In the genomic region with DNA sequence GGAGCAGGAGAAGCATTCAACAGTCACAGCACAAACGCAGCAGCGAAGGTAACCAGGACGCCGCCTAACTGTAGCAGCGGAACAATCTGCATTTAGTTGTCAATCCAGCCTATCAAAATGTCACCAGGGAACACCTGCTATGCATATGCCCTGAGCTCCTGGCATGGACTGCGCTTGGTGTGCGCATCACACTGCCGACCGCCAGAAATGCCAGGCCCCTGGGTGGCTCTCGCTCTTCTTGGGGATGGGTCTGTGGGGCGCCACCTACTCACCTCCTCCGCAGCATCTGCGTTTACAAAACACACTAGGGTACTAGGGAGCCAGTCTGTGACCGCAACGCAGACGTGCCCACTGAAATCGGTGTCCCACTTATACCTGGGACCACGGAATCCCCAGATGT, we compare ENCODE assay signal across 1 cellular context.
TF ChIP-seq lines count a peak whose summit lies in the region.

No MANE protein-coding gene starts in this region.

TF ChIP-seq in H1, 55 proteins besides CTCF, POLR2A, EP300 and RAD21 (continued from another document):
- no peak for TF ChIP-seq BRCA1 (IDR thresholded peaks at IDR 0.05; ENCODE audit: low read depth, low read length)
